1 cellular context compared by ENCODE assay signal in the genomic region with DNA sequence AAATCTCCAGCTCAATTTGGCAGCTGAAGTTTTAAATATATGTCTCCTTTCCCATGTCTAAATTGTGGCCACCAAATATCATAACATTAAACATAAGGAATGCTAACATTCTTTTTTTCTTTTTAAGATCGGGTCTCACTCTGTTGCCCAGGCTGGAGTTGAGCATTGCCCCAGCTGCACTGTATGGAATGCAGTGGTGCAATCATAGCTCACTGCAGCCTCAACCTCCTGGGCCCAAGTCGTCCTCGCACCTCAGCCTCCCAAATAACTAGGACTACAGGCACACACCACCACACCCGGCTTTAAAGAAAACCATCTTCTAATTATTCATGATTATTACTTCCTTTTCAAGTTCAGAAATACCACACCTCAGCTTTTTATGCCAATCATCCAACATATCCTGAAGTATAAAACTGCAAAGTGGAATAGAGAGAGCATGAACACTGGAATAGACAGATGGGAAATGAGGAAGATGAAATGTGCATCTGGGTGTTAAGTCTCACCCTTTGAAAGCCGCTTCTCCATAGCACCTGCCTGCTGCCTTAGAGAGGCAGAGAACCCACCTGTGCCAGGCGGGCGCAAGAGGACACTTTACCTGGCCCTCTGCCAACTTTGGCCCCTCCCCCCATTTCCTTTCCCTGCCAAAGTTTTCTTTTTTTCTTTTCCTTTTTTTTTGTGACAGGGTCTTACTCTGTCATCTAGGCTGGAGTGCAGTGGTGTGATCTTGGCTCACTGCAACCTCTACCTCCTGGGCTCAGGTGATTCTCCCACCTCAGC.
A peak's percentile ranks its signal among the peaks of the same experiment; 100 is the strongest.
TF ChIP-seq lines count a peak whose summit lies in the region.

No MANE protein-coding gene starts in this region.

TF ChIP-seq in IMR-90, 13 proteins besides CTCF, POLR2A, EP300 and RAD21:
- no peak for TF ChIP-seq MAFK (IDR thresholded peaks at IDR 0.05; ENCODE audit: low read depth, low read length)
- TF ChIP-seq CEBPB (IDR thresholded peaks at IDR 0.05; ENCODE audit: low read depth, low read length), result peak; percentile 23; the same call in 1 of the 2 replicates
TF ChIP-seq in IMR-90: peak in this region for 1.
